In the genomic region with DNA sequence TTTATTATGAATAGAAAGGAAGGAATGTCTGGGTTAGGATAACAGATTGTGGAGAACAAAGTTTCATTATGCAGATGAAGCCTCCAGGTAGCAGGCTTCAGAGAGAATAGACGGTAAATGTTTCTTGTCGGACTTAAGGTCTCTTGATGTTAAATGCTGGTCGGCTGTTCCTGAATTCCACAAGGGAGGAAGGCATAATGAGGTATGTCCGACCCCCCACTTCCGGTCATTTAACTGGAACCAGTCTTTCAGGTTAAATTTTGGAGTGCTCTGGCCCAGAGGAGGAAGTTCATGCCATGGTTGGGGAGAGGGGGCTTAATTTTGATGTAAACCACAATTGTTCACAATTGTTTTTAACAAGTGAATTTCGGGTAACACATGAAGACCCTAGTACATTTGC, we compare ENCODE assay signal across 1 cellular context.
TF ChIP-seq lines count a peak whose summit lies in the region.

No MANE protein-coding gene starts in this region.

TF ChIP-seq in H1, 55 proteins besides CTCF, POLR2A, EP300 and RAD21 (continued from another document):
- TF ChIP-seq ASH2L (IDR thresholded peaks at IDR 0.05; ENCODE audit: low read length): peak; percentile 39
- TF ChIP-seq SP1 (IDR thresholded peaks at IDR 0.05; ENCODE audit: low read depth, low read length): 0 out of 2 replicates have a peak, but pooled peaks have one; percentile 36
